In the genomic region with DNA sequence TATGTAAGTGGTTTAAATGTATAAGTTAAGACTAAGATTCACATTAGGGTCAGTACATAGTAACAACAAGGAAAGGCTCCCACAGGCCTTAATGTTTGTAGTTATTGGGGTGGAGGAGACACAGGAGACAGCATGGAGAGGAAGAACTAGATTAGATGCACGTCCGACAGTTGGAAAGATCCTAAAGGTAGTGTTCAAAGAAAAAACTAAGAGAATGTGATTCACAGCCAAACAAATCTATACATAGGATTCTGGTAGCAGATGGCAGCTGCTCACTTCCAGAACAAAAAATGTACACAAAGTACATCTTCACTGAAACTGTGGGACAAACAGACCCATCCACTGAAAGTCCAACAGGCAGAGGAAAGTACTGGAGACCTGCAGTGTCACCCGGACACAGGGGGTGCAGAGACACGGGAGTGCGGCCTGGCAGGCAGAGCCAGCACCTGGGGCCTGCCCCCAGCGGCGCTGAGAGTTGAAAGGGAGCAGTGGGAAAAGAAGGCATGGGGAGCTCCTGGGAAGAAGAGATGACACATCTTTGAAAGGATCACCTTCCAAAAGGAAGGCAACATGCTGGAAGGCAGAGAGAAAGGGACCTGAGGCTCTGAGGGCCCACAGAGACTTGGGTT, we compare ENCODE assay signal across 14 cellular contexts.
"Had no signal": no experiment of that assay in that cellular context is flagged by ENCODE, and none has a peak within 500 bp of the region (broad histone marks: within the 10 kb centered on the region; RNA-seq: fewer than 3 reads in every experiment).

No MANE protein-coding gene starts in this region.

- H3K79me2 ChIP-seq: parathyroid adenoma had no signal

- H3K27ac Mint-ChIP-seq: activated CD4-positive, alpha-beta memory T cell treated with anti-CD3 and anti-CD28 coated beads for 36 hours; activated T-helper 2 cell treated with anti-CD3 and anti-CD28 coated beads, Interferon-gamma antibody, Interleukin-2, Interleukin-4, amounts not matched to agents 10 μg/mL and 5 μg/mL and 100 μg/mL, durations not matched to agents 14 hours and 24 hours and 36 hours had no signal

- H3K4me1 ChIP-seq: gastroesophageal sphincter, left ventricle myocardium inferior, parathyroid adenoma, testis had no signal

- DNase-seq: activated CD4-positive, alpha-beta memory T cell treated with anti-CD3 and anti-CD28 coated beads for 36 hours; cortex of kidney; effector memory CD8-positive, alpha-beta T cell; kidney; left ventricle myocardium inferior; right cardiac atrium; stimulated activated CD4-positive, alpha-beta T cell treated with anti-CD3 and anti-CD28 coated beads, Interleukin-1b, Interleukin-23, amount 100 ng/mL, for 48 hours; stimulated activated naive CD8-positive, alpha-beta T cell treated with anti-CD3 and anti-CD28 coated beads, Interleukin-15, Interleukin-2, amounts not matched to agents 100 U/mL and 50 U/mL, for 24 hours; T1000 had no signal

- H3K27me3 Mint-ChIP-seq: activated CD4-positive, alpha-beta memory T cell treated with anti-CD3 and anti-CD28 coated beads for 36 hours; effector memory CD8-positive, alpha-beta T cell had no signal

- H3K4me3 Mint-ChIP-seq: activated CD4-positive, alpha-beta memory T cell treated with anti-CD3 and anti-CD28 coated beads for 36 hours; effector memory CD8-positive, alpha-beta T cell had no signal

- H3K27me3 ChIP-seq: cardiac muscle cell, gastroesophageal sphincter, testis had no signal

- H3K9me3 Mint-ChIP-seq: activated CD4-positive, alpha-beta memory T cell treated with anti-CD3 and anti-CD28 coated beads for 36 hours; activated T-helper 2 cell treated with anti-CD3 and anti-CD28 coated beads, Interferon-gamma antibody, Interleukin-2, Interleukin-4, amounts not matched to agents 10 μg/mL and 5 μg/mL and 100 μg/mL, durations not matched to agents 14 hours and 24 hours and 36 hours; effector memory CD8-positive, alpha-beta T cell had no signal

- H3K27ac ChIP-seq: cardiac muscle cell, gastroesophageal sphincter, left ventricle myocardium inferior, parathyroid adenoma had no signal

- H3K9me3 ChIP-seq: gastroesophageal sphincter, left ventricle myocardium inferior, testis had no signal

- H3K4me3 ChIP-seq: cardiac muscle cell, gastroesophageal sphincter, left ventricle myocardium inferior, testis had no signal

- ATAC-seq: effector memory CD8-positive, alpha-beta T cell; gastroesophageal sphincter; right cardiac atrium; stimulated activated naive CD8-positive, alpha-beta T cell treated with anti-CD3 and anti-CD28 coated beads, Interleukin-15, Interleukin-2, amounts not matched to agents 100 U/mL and 50 U/mL, for 24 hours had no signal

- H2AFZ ChIP-seq: parathyroid adenoma had no signal
